Comparison of ENCODE assay signal across 13 cellular contexts in genomic region chrX:4239650-4240540, GRCh38.
DNase-seq lines count a peak whose midpoint lies in the region; ATAC-seq and TF ChIP-seq lines count a peak whose summit lies in the region.
"Had no signal": no experiment of that assay in that cellular context is flagged by ENCODE, and none has a peak within 500 bp of the region (broad histone marks: within the 10 kb centered on the region; RNA-seq: fewer than 3 reads in every experiment).

No MANE protein-coding gene starts in this region.

- intact Hi-C loops in right cardiac atrium (cut with DNase I): no loop called here

- TF ChIP-seq CTCF in GM10266 (IDR thresholded peaks at IDR 0.05; ENCODE audit: control insufficient read depth, insufficient read depth, low read depth, missing control alignments): no peak

- H3K4me3 Mint-ChIP-seq in activated naive CD4-positive, alpha-beta T cell treated with anti-CD3 and anti-CD28 coated beads, Interleukin-2, amount 10 ng/mL, durations not matched to agents 7 days and 5 days: no peak overlapping the region

- H3K9me3 ChIP-seq in right cardiac atrium (ENCODE audit: control insufficient read depth, low read length): no peaks in the 10 kb centered on the region
- H3K9me3 ChIP-seq: vagina had no signal

- peaks cover 3 to 6% of the 10 kb centered on the region in 2 donors for H3K9me3 Mint-ChIP-seq in activated naive CD4-positive, alpha-beta T cell treated with anti-CD3 and anti-CD28 coated beads, Interleukin-2, amount 50 U/mL, for 72 hours
- H3K9me3 Mint-ChIP-seq in activated naive CD4-positive, alpha-beta T cell treated with anti-CD3 and anti-CD28 coated beads, Interleukin-2, amount 10 ng/mL, durations not matched to agents 7 days and 5 days: peaks cover 3% of the 10 kb centered on the region

- no peaks in the 10 kb centered on the region for H3K4me1 ChIP-seq in right cardiac atrium (ENCODE audit: control insufficient read depth, insufficient read depth, low read length)
- H3K4me1 ChIP-seq: vagina had no signal

- no peaks in the 10 kb centered on the region for H3K27me3 Mint-ChIP-seq in activated naive CD4-positive, alpha-beta T cell treated with anti-CD3 and anti-CD28 coated beads, Interleukin-2, amount 10 ng/mL, durations not matched to agents 7 days and 5 days

- H3K4me3 ChIP-seq in right cardiac atrium (ENCODE audit: low read length): no peak overlapping the region
- H3K4me3 ChIP-seq: SK-N-MC, vagina had no signal

- peaks cover 5% of the 10 kb centered on the region for H3K4me1 Mint-ChIP-seq in activated naive CD4-positive, alpha-beta T cell treated with anti-CD3 and anti-CD28 coated beads, Interleukin-2, amount 10 ng/mL, durations not matched to agents 7 days and 5 days

- H3K36me3 Mint-ChIP-seq in activated naive CD4-positive, alpha-beta T cell treated with anti-CD3 and anti-CD28 coated beads, Interleukin-2, amount 50 U/mL, for 72 hours: no peaks in the 10 kb centered on the region
- H3K36me3 Mint-ChIP-seq in activated naive CD4-positive, alpha-beta T cell treated with anti-CD3 and anti-CD28 coated beads, Interleukin-2, amount 10 ng/mL, durations not matched to agents 7 days and 5 days: no peaks in the 10 kb centered on the region

- peak; percentile 18 to 24 for ATAC-seq in activated naive CD4-positive, alpha-beta T cell treated with anti-CD3 and anti-CD28 coated beads, Interleukin-2, amount 50 U/mL, for 72 hours
- ATAC-seq in HG03378 (IDR thresholded peaks at IDR 0.05; ENCODE audit: unreplicated experiment) (peak; percentile 66), right cardiac atrium (no peak)
- ATAC-seq in stimulated activated naive CD8-positive, alpha-beta T cell treated with anti-CD3 and anti-CD28 coated beads, Interleukin-15, Interleukin-2, amounts not matched to agents 100 U/mL and 50 U/mL, for 24 hours: peak; percentile 19

- no peak overlapping the region for H3K27ac ChIP-seq in right cardiac atrium (ENCODE audit: low read length)
- H3K27ac ChIP-seq: SK-N-MC, vagina had no signal

- no peak overlapping the region for H3K27ac Mint-ChIP-seq in activated naive CD4-positive, alpha-beta T cell treated with anti-CD3 and anti-CD28 coated beads, Interleukin-2, amount 50 U/mL, for 72 hours
- no peak overlapping the region for H3K27ac Mint-ChIP-seq in activated naive CD4-positive, alpha-beta T cell treated with anti-CD3 and anti-CD28 coated beads, Interleukin-2, amount 10 ng/mL, durations not matched to agents 7 days and 5 days

- no peak for DNase-seq in activated naive CD4-positive, alpha-beta T cell treated with anti-CD3 and anti-CD28 coated beads, Interleukin-2, amount 50 U/mL, for 72 hours (ENCODE audit: low spot score in 2 of 2)
- no peak for DNase-seq in activated naive CD4-positive, alpha-beta T cell treated with anti-CD3 and anti-CD28 coated beads, Interleukin-2, amount 10 ng/mL, durations not matched to agents 7 days and 5 days
- peak; percentile 25 for DNase-seq in RPMI8226
- no peak for DNase-seq in stimulated activated naive CD8-positive, alpha-beta T cell treated with anti-CD3 and anti-CD28 coated beads, Interleukin-15, Interleukin-2, amounts not matched to agents 100 U/mL and 50 U/mL, for 24 hours
- no peak for DNase-seq in stimulated activated CD4-positive, alpha-beta T cell treated with anti-CD3 and anti-CD28 coated beads, Interleukin-2, amount 100 ng/mL, for 24 hours
- DNase-seq in right cardiac atrium: no peak
- DNase-seq in GM10266 (ENCODE audit: extremely low spot score): no peak
- DNase-seq: activated T-cell treated with anti-CD3 and anti-CD28 coated beads, Interleukin-2, amount 50 U/mL, for 48 hours; NCI-H1105 treated with DMSO at 0.1 percent for 48 hours; NCI-H524 treated with DMSO at 0.1 percent for 48 hours had no signal

- H3K27me3 ChIP-seq in right cardiac atrium (ENCODE audit: control insufficient read depth, insufficient read depth): no peaks in the 10 kb centered on the region
- H3K27me3 ChIP-seq: vagina had no signal

- CTCF ChIA-PET in activated naive CD4-positive, alpha-beta T cell treated with anti-CD3 and anti-CD28 coated beads, Interleukin-2, amount 10 ng/mL, durations not matched to agents 7 days and 5 days (lab: Charles Lee): no interaction called here

- 55% methylated on average over 5 of the region's 5 CpGs for WGBS in right cardiac atrium

Comparison
In these comparisons a context has a peak if more than half of its experiments do, and no peak if none do; other contexts are left out.
1. ATAC-seq: peak in activated naive CD4-positive, alpha-beta T cell treated with anti-CD3 and anti-CD28 coated beads, Interleukin-2, amount 50 U/mL, for 72 hours (2 of 2), HG03378 (single experiment) and stimulated activated naive CD8-positive, alpha-beta T cell treated with anti-CD3 and anti-CD28 coated beads, Interleukin-15, Interleukin-2, amounts not matched to agents 100 U/mL and 50 U/mL, for 24 hours (single experiment); none in right cardiac atrium (0 of 2).